ENCODE assay signal across 11 cellular contexts in the genomic region with DNA sequence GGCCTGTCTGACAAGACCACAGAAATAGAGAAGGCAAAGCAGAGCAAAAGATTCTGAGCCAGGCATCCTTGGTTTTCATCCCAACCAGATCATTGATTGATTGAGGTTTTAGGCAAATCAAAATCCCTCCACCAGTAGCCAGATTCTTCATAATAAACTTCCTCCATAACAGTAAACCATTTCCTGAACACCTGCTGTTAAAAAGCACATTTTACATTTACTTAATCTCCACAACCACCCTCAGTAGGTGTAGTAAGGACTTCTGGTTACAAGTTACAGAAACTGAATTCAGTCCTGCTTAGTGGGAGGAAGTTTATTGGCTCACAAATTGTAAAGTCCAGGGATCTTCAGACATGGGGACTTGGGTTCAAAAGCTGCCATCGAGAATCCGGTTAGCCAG. TPM values are rescaled to one million over a fixed set of nuclear protein-coding genes. Genes with fewer than 3 reads are reported as not detected.
DNase-seq lines count a peak whose midpoint lies in the region; ATAC-seq, FAIRE-seq and TF ChIP-seq lines count a peak whose summit lies in the region.
"Had no signal": no experiment of that assay in that cellular context is flagged by ENCODE, and none has a peak within 500 bp of the region (broad histone marks: within the 10 kb centered on the region; RNA-seq: fewer than 3 reads in every experiment).

No MANE protein-coding gene starts in this region.

- ATAC-seq in pancreas (no peak), GM21529 (IDR thresholded peaks at IDR 0.05; ENCODE audit: unreplicated experiment) (no peak)

- no peak for TF ChIP-seq CTCF in sigmoid colon (IDR thresholded peaks at IDR 0.05)
- no peak for TF ChIP-seq CTCF in pancreas (IDR thresholded peaks at IDR 0.05)

- peak overlapping the region in 1 of 11 experiments; percentile 14; a peak in 1 of 22 replicates for H3K27ac ChIP-seq in BLaER1 treated with 17β-estradiol and CSF1 and Interleukin-3, amounts not matched to agents 10 nM and 100 nM
- H3K27ac ChIP-seq in epithelial cell of prostate (peak overlapping the region; percentile 44), sigmoid colon (peak overlapping the region; percentile 51 to 70 (median 59)), pancreas (no peak overlapping the region)

- peaks cover 0 to 34% (median 26%) of the 10 kb centered on the region in 10 experiments; a peak in 13 of 20 replicates for H3K4me1 ChIP-seq in BLaER1 treated with 17β-estradiol and CSF1 and Interleukin-3, amounts not matched to agents 10 nM and 100 nM
- peaks cover 0 to 20% (median 14%) of the 10 kb centered on the region in 4 donors for H3K4me1 ChIP-seq in sigmoid colon
- peaks cover 0 to 8% (median 0%) of the 10 kb centered on the region in 3 donors for H3K4me1 ChIP-seq in pancreas

- peaks cover 94 to 100% (median 97%) of the 10 kb centered on the region in 11 experiments for H3K36me3 ChIP-seq in BLaER1 treated with 17β-estradiol and CSF1 and Interleukin-3, amounts not matched to agents 10 nM and 100 nM
- H3K36me3 ChIP-seq in sigmoid colon: peaks cover 4 to 75% (median 15%) of the 10 kb centered on the region in 4 donors
- peaks cover 0 to 9% (median 0%) of the 10 kb centered on the region in 3 donors for H3K36me3 ChIP-seq in pancreas

- 96 to 97% methylated on average over 2 of the region's 2 CpGs for WGBS in sigmoid colon, 2 donors
- 91 to 100% methylated on average over 2 of the region's 2 CpGs for WGBS in pancreas, 2 donors

- peaks cover 18 to 25% (median 20%) of the 10 kb centered on the region in 3 donors for H3K4me1 Mint-ChIP-seq in IgD-negative memory B cell

- intact Hi-C loops in sigmoid colon (cut with DNase I) (loop anchor here (5.0 kb wide), 1 partner anchor 44 kb away; no protein-coding TSS in a partner anchor), pancreas (cut with DNase I) (no loop called here)

- peaks cover 6% of the 10 kb centered on the region for H3K36me3 Mint-ChIP-seq in IgD-negative memory B cell

- no peak for TF ChIP-seq POLR2A in sigmoid colon (IDR thresholded peaks at IDR 0.05)

- H3K27me3 Mint-ChIP-seq in IgD-negative memory B cell: no peaks in the 10 kb centered on the region

- TF ChIP-seq EP300 in sigmoid colon (IDR thresholded peaks at IDR 0.05): no peak

- peaks cover 94 to 100% (median 100%) of the 10 kb centered on the region in 11 experiments; a peak in 21 of 22 replicates for H4K20me1 ChIP-seq in BLaER1 treated with 17β-estradiol and CSF1 and Interleukin-3, amounts not matched to agents 10 nM and 100 nM

- H3K4me3 Mint-ChIP-seq in IgD-negative memory B cell: peak overlapping the region in 2 of 4 donors; percentile 13 to 67

- H3K4me3 ChIP-seq in BLaER1 treated with 17β-estradiol and CSF1 and Interleukin-3, amounts not matched to agents 10 nM and 100 nM: no peak overlapping the region
- H3K4me3 ChIP-seq in sigmoid colon (no peak overlapping the region), pancreas (no peak overlapping the region)

- DNase-seq in epithelial cell of prostate (ENCODE audit: low read depth, low spot score): no peak
- DNase-seq in sigmoid colon: no peak
- no peak for DNase-seq in NCI-H1436 treated with DMSO at 0.1 percent for 48 hours (lab: John Stamatoyannopoulos, UW)
- no peak for DNase-seq in pancreas
- DNase-seq in midbrain (lab: John Stamatoyannopoulos, UW): no peak
- DNase-seq: stimulated activated CD4-positive, alpha-beta T cell treated with anti-CD3 and anti-CD28 coated beads, Interleukin-15, amount 100 ng/mL, for 24 hours had no signal

- no peaks in the 10 kb centered on the region for H3K9me3 Mint-ChIP-seq in IgD-negative memory B cell
- H3K9me3 Mint-ChIP-seq: neural crest cell had no signal

- no peaks in the 10 kb centered on the region for H3K27me3 ChIP-seq in BLaER1 treated with 17β-estradiol and CSF1 and Interleukin-3, amounts not matched to agents 10 nM and 100 nM
- no peaks in the 10 kb centered on the region for H3K27me3 ChIP-seq in sigmoid colon
- no peaks in the 10 kb centered on the region for H3K27me3 ChIP-seq in pancreas

- no peak overlapping the region for H3K9ac ChIP-seq in BLaER1 treated with 17β-estradiol and CSF1 and Interleukin-3, amounts not matched to agents 10 nM and 100 nM

- peak overlapping the region; percentile 51 to 84 (median 74) for H3K27ac Mint-ChIP-seq in IgD-negative memory B cell

- no peak for FAIRE-seq in pancreas (lab: Jason Lieb, UNC)
- FAIRE-seq: TTC549 had no signal

- no peaks in the 10 kb centered on the region for H3K9me3 ChIP-seq in BLaER1 treated with 17β-estradiol and CSF1 and Interleukin-3, amounts not matched to agents 10 nM and 100 nM (replicated peaks in 1 of 11)
- no peaks in the 10 kb centered on the region for H3K9me3 ChIP-seq in sigmoid colon
- no peaks in the 10 kb centered on the region for H3K9me3 ChIP-seq in pancreas

- peak overlapping the region in 7 of 11 experiments; percentile 6 to 66 (median 58); a peak in 13 of 22 replicates for H3K4me2 ChIP-seq in BLaER1 treated with 17β-estradiol and CSF1 and Interleukin-3, amounts not matched to agents 10 nM and 100 nM

RNA-seq across cellular contexts. Expression of a gene that starts 28.3 kb away (rescaled TPM):
- polyA plus RNA-seq in IgD-negative memory B cell (22.8 TPM), sigmoid colon (10 to 100 TPM; 55.3 to 69.8 (median 63.3) TPM), pancreas (10 to 100 TPM; 14.3 to 27.5 TPM)
- total RNA-seq in sigmoid colon (10 to 100 TPM; 44.6 to 52.8 (median 47.4) TPM), pancreas (10 to 100 TPM; 19.2 to 52.3 (median 24.9) TPM)

Comparison
In these comparisons a context has a peak if more than half of its experiments do, and no peak if none do; other contexts are left out.
1. H3K27ac ChIP-seq: peak in epithelial cell of prostate (single experiment) and sigmoid colon (4 of 4); none in pancreas (0 of 4).